Comparison of ENCODE assay signal across 16 cellular contexts in the genomic region with DNA sequence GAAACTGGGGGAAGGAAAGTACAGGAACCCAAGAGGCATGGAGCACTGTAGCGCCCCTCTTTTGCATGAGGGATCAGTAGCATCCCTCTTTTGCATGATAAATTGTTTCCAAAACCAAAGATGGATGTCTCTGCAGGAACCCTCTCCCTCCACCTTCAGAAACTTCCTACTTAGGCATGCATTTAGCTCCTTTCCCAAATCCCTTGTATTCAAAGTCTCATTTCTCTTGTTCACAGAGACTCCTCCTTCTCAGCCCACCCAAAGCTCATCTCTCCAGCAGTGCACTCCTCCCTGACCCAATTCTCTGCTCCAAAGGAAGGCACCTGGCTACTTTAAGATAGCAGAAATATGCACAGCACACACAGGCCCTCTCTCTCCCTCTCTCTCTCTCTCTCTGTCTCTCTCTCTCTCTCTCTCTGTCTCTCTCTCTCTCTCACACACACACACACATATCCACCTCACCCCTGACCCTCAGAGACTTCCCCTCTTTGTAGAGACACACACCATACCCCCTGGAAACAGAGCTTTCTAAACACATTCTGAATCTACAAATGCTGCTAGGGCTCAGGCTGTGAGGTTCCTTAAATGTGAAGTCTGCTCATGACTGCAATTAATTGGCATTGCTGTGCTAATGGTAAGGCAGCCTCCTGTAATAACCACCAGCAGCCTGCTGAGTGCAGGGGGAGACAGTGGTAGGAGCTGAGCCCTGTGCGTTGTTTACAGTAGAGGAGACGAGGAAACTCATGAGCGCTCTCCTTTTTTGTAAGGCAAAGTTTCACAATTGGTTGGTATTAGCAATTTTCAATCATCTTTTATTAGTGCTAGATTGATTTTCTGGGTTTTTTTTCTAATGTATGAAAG.
DNase-seq lines count a peak whose midpoint lies in the region; ATAC-seq and TF ChIP-seq lines count a peak whose summit lies in the region.
"Had no signal": no experiment of that assay in that cellular context is flagged by ENCODE, and none has a peak within 500 bp of the region (broad histone marks: within the 10 kb centered on the region; RNA-seq: fewer than 3 reads in every experiment).

No MANE protein-coding gene starts in this region.

- peaks cover 48% of the 10 kb centered on the region for H3K4me1 ChIP-seq in iPS-18a (ENCODE audit: control insufficient read depth, low read depth, low read length)
- no peaks in the 10 kb centered on the region for H3K4me1 ChIP-seq in urinary bladder (ENCODE audit: insufficient read depth)
- H3K4me1 ChIP-seq: prostate gland, testis had no signal

- peak overlapping the region; percentile 48 for H3K27ac ChIP-seq in VCaP
- peak overlapping the region; percentile 68 for H3K27ac ChIP-seq in iPS-18a (ENCODE audit: low read length)
- H3K27ac ChIP-seq in urinary bladder (ENCODE audit: low read depth), result peak overlapping the region; percentile 16
- H3K27ac ChIP-seq: foreskin keratinocyte, prostate gland, testis had no signal

- in situ Hi-C loops in KBM-7 (cut with MboI; ENCODE audit: low pct_unique_long_range_greater_than_20kb, low sequenced_read_pairs), result no loop called here

- ATAC-seq in Right ventricle myocardium superior (ENCODE audit: poor library complexity), result peak; percentile 70
- ATAC-seq in GM21423 (IDR thresholded peaks at IDR 0.05; ENCODE audit: unreplicated experiment), result no peak
- ATAC-seq: T-helper 17 cell had no signal

- DNase-seq in Right ventricle myocardium superior (no peak), cardiac septum (ENCODE audit: low spot score) (no peak), KBM-7 (no peak), globus pallidus (ENCODE audit: low spot score) (no peak)
- DNase-seq: activated CD4-positive, alpha-beta memory T cell treated with anti-CD3 and anti-CD28 coated beads, Interleukin-2, amount 10 ng/mL, durations not matched to agents 7 days and 5 days; activated naive CD4-positive, alpha-beta T cell treated with anti-CD3 and anti-CD28 coated beads, Interleukin-2, amount 10 ng/mL, durations not matched to agents 7 days and 5 days; cortex of kidney; NCI-H1048; T-helper 17 cell; testis had no signal

- no peaks in the 10 kb centered on the region for H3K27me3 ChIP-seq in iPS-18a (ENCODE audit: control insufficient read depth, insufficient read depth, low read length)
- H3K27me3 ChIP-seq: foreskin keratinocyte, testis had no signal

- H3K9ac ChIP-seq in iPS-18a (ENCODE audit: low read length), result peak overlapping the region; percentile 64

- peak; percentile 21 for TF ChIP-seq CTCF in VCaP (conservative IDR thresholded peaks at IDR 0.05)

- intact Hi-C loops in Right ventricle myocardium superior (cut with DNase I) (no loop called here), cardiac septum (cut with DNase I) (no loop called here)

- 52% methylated on average over 4 of the region's 4 CpGs for WGBS in urinary bladder

- no peaks in the 10 kb centered on the region for H3K9me3 ChIP-seq in iPS-18a (ENCODE audit: control insufficient read depth, low read depth, low read length)
- H3K9me3 ChIP-seq: prostate gland, testis had no signal

- H3K36me3 ChIP-seq in iPS-18a (ENCODE audit: control insufficient read depth, low read depth, low read length) (no peaks in the 10 kb centered on the region), urinary bladder (ENCODE audit: insufficient read depth) (no peaks in the 10 kb centered on the region)
- H3K36me3 ChIP-seq: prostate gland had no signal

- H3K4me3 ChIP-seq in iPS-18a (ENCODE audit: low read length), result peak overlapping the region; percentile 35
- H3K4me3 ChIP-seq in urinary bladder (ENCODE audit: low read depth, low read length), result no peak overlapping the region
- H3K4me3 ChIP-seq: prostate gland, testis had no signal

Comparison
In these comparisons a context has a peak if more than half of its experiments do, and no peak if none do; other contexts are left out.
1. H3K27ac ChIP-seq: peak in every context shown above with its lines; median percentile 68 in iPS-18a; 48 in VCaP; 16 in urinary bladder.